12 cellular contexts compared by ENCODE assay signal in the genomic region with DNA sequence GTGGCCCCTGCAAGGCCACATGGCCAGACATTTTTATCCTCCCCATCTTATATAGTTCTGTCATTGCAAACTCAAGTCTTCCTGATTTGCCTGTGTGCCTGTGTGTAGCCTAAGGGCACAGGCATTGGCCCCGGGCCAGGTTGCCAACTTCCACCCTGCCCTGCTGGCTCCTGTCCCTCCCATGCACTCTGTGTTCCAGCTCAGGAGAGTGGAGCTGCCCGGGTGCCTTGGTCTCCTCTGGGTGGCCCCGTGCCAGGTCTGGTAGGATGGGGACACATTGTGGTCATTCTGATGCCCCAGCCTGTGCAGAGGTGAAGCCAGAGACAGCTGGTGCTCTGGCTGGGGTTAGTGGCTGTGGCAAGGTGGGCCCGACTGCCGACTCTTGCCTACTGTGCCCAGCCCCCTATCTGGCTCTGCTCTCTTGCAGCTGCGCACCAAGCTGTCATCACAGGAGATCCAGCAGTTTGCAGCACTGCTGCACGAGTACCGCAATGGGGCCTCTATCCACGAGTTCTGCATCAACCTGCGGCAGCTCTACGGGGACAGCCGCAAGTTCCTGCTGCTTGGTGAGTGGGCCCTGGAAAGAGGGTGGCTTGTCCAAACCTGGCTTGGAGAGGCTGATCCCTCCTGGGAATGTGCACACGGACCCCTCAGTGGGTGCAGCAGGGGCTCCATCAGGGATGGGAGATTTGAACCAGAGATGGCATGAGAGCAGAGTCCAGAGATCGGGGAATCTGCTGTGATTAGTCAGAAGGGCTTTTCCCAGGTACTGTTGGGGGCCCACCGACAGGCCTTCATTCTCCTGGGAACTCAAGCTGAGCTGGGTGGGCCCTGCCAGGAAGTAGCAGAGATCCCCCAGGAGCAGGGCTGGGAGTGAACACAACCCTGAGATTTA. TPM values are rescaled to one million over a fixed set of nuclear protein-coding genes. Genes with fewer than 3 reads are reported as not detected.
DNase-seq lines count a peak whose midpoint lies in the region; TF ChIP-seq lines count a peak whose summit lies in the region.
"Had no signal": no experiment of that assay in that cellular context is flagged by ENCODE, and none has a peak within 500 bp of the region (broad histone marks: within the 10 kb centered on the region; RNA-seq: fewer than 3 reads in every experiment).

No MANE protein-coding gene starts in this region.

- H3K27ac ChIP-seq in osteoblast (ENCODE audit: low read depth, low read length): no peak overlapping the region
- H3K27ac ChIP-seq: cardiac muscle cell had no signal

- intact Hi-C loops in Calu3 (cut with micrococcal nuclease; ENCODE audit: unreplicated experiment): no loop called here

- peaks cover 37% of the 10 kb centered on the region for H3K36me3 ChIP-seq in osteoblast (ENCODE audit: insufficient read depth, low read length)

- peak; percentile 42 for DNase-seq in Calu3
- DNase-seq in LHCN-M2 (ENCODE audit: low read depth): peak; percentile 41
- DNase-seq in chondrocyte (ENCODE audit: low spot score): no peak
- peak; percentile 73 for DNase-seq in osteoblast (ENCODE audit: insufficient read length, low spot score, missing footprints)
- no peak for DNase-seq in NCI-H146 treated with DMSO at 0.1 percent for 48 hours (lab: John Stamatoyannopoulos, UW; ENCODE audit: unreplicated experiment)
- no peak for DNase-seq in glomerular visceral epithelial cell (ENCODE audit: extremely low spot score)
- DNase-seq in OCI-M2 (lab: John Stamatoyannopoulos, UW; ENCODE audit: unreplicated experiment): no peak
- DNase-seq: activated T-cell treated with anti-CD3 and anti-CD28 coated beads for 4 hours, NCI-H1436, T-helper 2 cell had no signal

- H3K4me1 Mint-ChIP-seq in Calu3 (ENCODE audit: low read depth, unreplicated experiment): peaks cover 14% of the 10 kb centered on the region
- peaks cover 13% of the 10 kb centered on the region for H3K4me1 Mint-ChIP-seq in chondrocyte (ENCODE audit: low read depth)

- TF ChIP-seq CTCF in Calu3 (IDR thresholded peaks at IDR 0.05; ENCODE audit: unreplicated experiment) (no peak), chondrocyte (IDR thresholded peaks at IDR 0.05) (no peak), osteoblast (IDR thresholded peaks at IDR 0.05; ENCODE audit: extremely low read depth, low read depth, low read length) (no peak)

- BruUV-seq in Calu3 (replicated peaks; lab: Mats Ljungman, UMichigan): no TSS peak

- H3K9me3 Mint-ChIP-seq in Calu3 (ENCODE audit: low read depth, unreplicated experiment) (no peaks in the 10 kb centered on the region), chondrocyte (ENCODE audit: low read depth) (no peaks in the 10 kb centered on the region)

- no peak overlapping the region for H2AFZ ChIP-seq in osteoblast (ENCODE audit: low read length)
- H2AFZ ChIP-seq: GM23338 had no signal

- H3K36me3 Mint-ChIP-seq in Calu3 (ENCODE audit: insufficient read depth, unreplicated experiment) (peaks cover 25% of the 10 kb centered on the region), chondrocyte (ENCODE audit: low read depth) (peaks cover 18% of the 10 kb centered on the region)

- no peak overlapping the region for H3K4me3 ChIP-seq in osteoblast (ENCODE audit: insufficient read depth, low read length)
- H3K4me3 ChIP-seq: cardiac muscle cell, GM23338 had no signal

- no peak overlapping the region for H3K4me2 ChIP-seq in osteoblast (ENCODE audit: insufficient read depth, low read length)
- H3K4me2 ChIP-seq: GM23338 had no signal

- H3K4me1 ChIP-seq in osteoblast (ENCODE audit: insufficient read depth, low read length): no peaks in the 10 kb centered on the region

- H3K4me3 Mint-ChIP-seq in Calu3 (ENCODE audit: low read depth, unreplicated experiment) (no peak overlapping the region), chondrocyte (ENCODE audit: unreplicated experiment) (no peak overlapping the region)
- H3K4me3 Mint-ChIP-seq: GM23338 had no signal

- no peaks in the 10 kb centered on the region for H3K27me3 Mint-ChIP-seq in Calu3 (ENCODE audit: unreplicated experiment)
- H3K27me3 Mint-ChIP-seq in chondrocyte (ENCODE audit: low read depth): no peaks in the 10 kb centered on the region

- H3K79me2 ChIP-seq in osteoblast (ENCODE audit: insufficient read depth, low read length): no peaks in the 10 kb centered on the region

- H3K9me3 ChIP-seq in osteoblast (ENCODE audit: low read depth, low read length): no peaks in the 10 kb centered on the region

- no peaks in the 10 kb centered on the region for H3K27me3 ChIP-seq in osteoblast (ENCODE audit: insufficient read depth, low read length)
- H3K27me3 ChIP-seq: cardiac muscle cell had no signal

- H3K27ac Mint-ChIP-seq in Calu3 (ENCODE audit: unreplicated experiment) (peak overlapping the region; percentile 60), chondrocyte (ENCODE audit: unreplicated experiment) (peak overlapping the region; percentile 27)

- CTCF ChIA-PET in Calu3 (lab: Charles Lee): no interaction called here

- peaks cover 24% of the 10 kb centered on the region for H4K20me1 ChIP-seq in osteoblast (ENCODE audit: insufficient read depth, low read length)

RNA-seq across cellular contexts. Expression of a gene that starts 14.7 kb away (rescaled TPM):
- total RNA-seq in Calu3 (2022): 0.90 and 1.0 TPM in 2 replicates
- total RNA-seq in LHCN-M2 (2014; rRNA removed): 2.6 and 2.9 TPM in 2 replicates
- polyA plus RNA-seq in LHCN-M2 (2012): 4.8 TPM
- total RNA-seq in chondrocyte: 12.4 to 21.9 TPM (median 19.0 TPM) in 3 replicates
- 0.59 and 0.72 TPM in 2 replicates for total RNA-seq in osteoblast

RNA-seq across cellular contexts. Expression of a gene that starts 37.4 kb away (rescaled TPM):
- total RNA-seq in Calu3 (2022) (191 and 199 TPM in 2 replicates), LHCN-M2 (2014; rRNA removed) (107 and 120 TPM in 2 replicates), chondrocyte (39.5 to 45.7 TPM (median 43.7 TPM) in 3 replicates), osteoblast (41.5 and 43.1 TPM in 2 replicates)
- 64.1 TPM for polyA plus RNA-seq in LHCN-M2 (2012)

Comparison
In these comparisons a context has a peak if more than half of its experiments do, and no peak if none do; other contexts are left out.
1. DNase-seq: peak in Calu3 (single experiment), LHCN-M2 (single experiment) and osteoblast (single experiment); none in chondrocyte (single experiment), NCI-H146 treated with DMSO at 0.1 percent for 48 hours (single experiment), glomerular visceral epithelial cell (single experiment) and OCI-M2 (single experiment).